Comparison of ENCODE assay signal across 19 cellular contexts in the genomic region with DNA sequence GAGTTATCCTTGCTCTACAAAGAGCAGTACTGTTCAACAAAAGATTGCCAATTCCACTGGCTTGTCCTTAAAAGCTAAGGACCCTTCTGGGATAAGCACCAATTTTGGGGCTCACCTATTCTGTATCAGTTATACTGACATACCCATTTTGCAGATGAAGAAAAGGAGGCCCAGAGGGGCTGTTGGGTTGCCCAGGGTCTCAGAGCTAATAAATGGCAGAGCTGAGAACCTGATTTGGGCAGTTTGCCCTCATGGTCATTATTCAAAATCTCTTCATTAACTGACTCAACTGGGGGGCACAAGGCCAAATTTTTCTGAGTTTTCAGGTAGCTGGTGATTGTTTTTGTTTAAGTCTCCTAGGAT. TPM values are rescaled to one million over a fixed set of nuclear protein-coding genes. Genes with fewer than 3 reads are reported as not detected.
DNase-seq lines count a peak whose midpoint lies in the region; ATAC-seq and TF ChIP-seq lines count a peak whose summit lies in the region.
"Had no signal": no experiment of that assay in that cellular context is flagged by ENCODE, and none has a peak within 500 bp of the region (broad histone marks: within the 10 kb centered on the region; RNA-seq: fewer than 3 reads in every experiment).

No MANE protein-coding gene starts in this region.

- no peaks in the 10 kb centered on the region for H3K9me3 Mint-ChIP-seq in activated CD4-positive, alpha-beta T cell treated with anti-CD3 and anti-CD28 coated beads, Interleukin-2, amount 10 ng/mL, durations not matched to agents 24 days and 14 days
- peaks cover 6% of the 10 kb centered on the region for H3K9me3 Mint-ChIP-seq in activated CD4-positive, alpha-beta T cell treated with anti-CD3 and anti-CD28 coated beads, Interleukin-2, amount 10 ng/mL, durations not matched to agents 7 days and 5 days
- peaks cover 3% of the 10 kb centered on the region for H3K9me3 Mint-ChIP-seq in activated T-helper 1 cell treated with anti-CD3 and anti-CD28 coated beads, Interleukin-12 subunit alpha, Interleukin-12 subunit beta, Interleukin-2, Interleukin-4 antibody, amounts not matched to agents 30 ng/mL and 10 ng/mL and 1 ng/mL, durations not matched to agents 14 hours and 24 hours and 36 hours
- H3K9me3 Mint-ChIP-seq in natural killer cell treated with Interleukin-12 subunit alpha and Interleukin-12 subunit beta and Interleukin-15 and Interleukin-18, amount 100 ng/mL, for 72 hours: no peaks in the 10 kb centered on the region
- H3K9me3 Mint-ChIP-seq: CD8-positive, alpha-beta T cell; dendritic cell treated with granulocyte-macrophage colony-stimulating factor and Interleukin-4, amounts not matched to agents 40 ng/mL and 50 ng/mL, for 4 days had no signal

- H3K56ac ChIP-seq in mesendoderm (ENCODE audit: low read length): no peak overlapping the region

- no peak overlapping the region for H2BK120ac ChIP-seq in mesendoderm (ENCODE audit: low read depth, low read length)

- TF ChIP-seq EP300 in SK-N-SH (IDR thresholded peaks at IDR 0.05; ENCODE audit: borderline replicate concordance in 1 of 2, low read depth in 1 of 2, low read length in 1 of 2): no peak

- no peaks in the 10 kb centered on the region for H3K9me3 ChIP-seq in SK-N-SH
- H3K9me3 ChIP-seq: ascending aorta, gastroesophageal sphincter, prostate gland, tibial artery had no signal

- TF ChIP-seq CTCF in SK-N-SH (IDR thresholded peaks at IDR 0.05): no peak

- no peaks in the 10 kb centered on the region for H3K79me1 ChIP-seq in mesendoderm (ENCODE audit: low read length)

- no peak overlapping the region for H3K4me3 ChIP-seq in SK-N-SH (ENCODE audit: low read depth in 2 of 2, low read length in 1 of 2)
- H3K4me3 ChIP-seq in mesendoderm (ENCODE audit: low read length): no peak overlapping the region
- H3K4me3 ChIP-seq: ascending aorta, gastroesophageal sphincter, prostate gland, tibial artery had no signal

- H3K27ac ChIP-seq in SK-N-SH (ENCODE audit: low read depth in 2 of 2, low read length in 1 of 2): no peak overlapping the region
- H3K27ac ChIP-seq in mesendoderm (ENCODE audit: low read depth, low read length): no peak overlapping the region
- H3K27ac ChIP-seq: ascending aorta, gastroesophageal sphincter, prostate gland, tibial artery had no signal

- H2AK5ac ChIP-seq in mesendoderm (ENCODE audit: low read length): no peak overlapping the region

- H3K4me1 Mint-ChIP-seq in activated CD4-positive, alpha-beta T cell treated with anti-CD3 and anti-CD28 coated beads, Interleukin-2, amount 10 ng/mL, durations not matched to agents 24 days and 14 days: peaks cover 34% of the 10 kb centered on the region
- peaks cover 39% of the 10 kb centered on the region for H3K4me1 Mint-ChIP-seq in activated CD4-positive, alpha-beta T cell treated with anti-CD3 and anti-CD28 coated beads, Interleukin-2, amount 10 ng/mL, durations not matched to agents 7 days and 5 days
- H3K4me1 Mint-ChIP-seq in activated T-helper 1 cell treated with anti-CD3 and anti-CD28 coated beads, Interleukin-12 subunit alpha, Interleukin-12 subunit beta, Interleukin-2, Interleukin-4 antibody, amounts not matched to agents 30 ng/mL and 10 ng/mL and 1 ng/mL, durations not matched to agents 14 hours and 24 hours and 36 hours (ENCODE audit: low read depth): peaks cover 48% of the 10 kb centered on the region
- H3K4me1 Mint-ChIP-seq in natural killer cell treated with Interleukin-12 subunit alpha and Interleukin-12 subunit beta and Interleukin-15 and Interleukin-18, amount 100 ng/mL, for 72 hours (ENCODE audit: low read depth in 2 of 2): peaks cover 23% of the 10 kb centered on the region in 2 donors

- no peaks in the 10 kb centered on the region for H3K9me2 ChIP-seq in SK-N-SH

- H3K27ac Mint-ChIP-seq in activated CD4-positive, alpha-beta T cell treated with anti-CD3 and anti-CD28 coated beads, Interleukin-2, amount 10 ng/mL, durations not matched to agents 24 days and 14 days: peak overlapping the region; percentile 74
- no peak overlapping the region for H3K27ac Mint-ChIP-seq in activated CD4-positive, alpha-beta T cell treated with anti-CD3 and anti-CD28 coated beads, Interleukin-2, amount 10 ng/mL, durations not matched to agents 7 days and 5 days
- H3K27ac Mint-ChIP-seq in activated T-helper 1 cell treated with anti-CD3 and anti-CD28 coated beads, Interleukin-12 subunit alpha, Interleukin-12 subunit beta, Interleukin-2, Interleukin-4 antibody, amounts not matched to agents 30 ng/mL and 10 ng/mL and 1 ng/mL, durations not matched to agents 14 hours and 24 hours and 36 hours: peak overlapping the region; percentile 73
- H3K27ac Mint-ChIP-seq in natural killer cell treated with Interleukin-12 subunit alpha and Interleukin-12 subunit beta and Interleukin-15 and Interleukin-18, amount 100 ng/mL, for 72 hours: peak overlapping the region; percentile 39 to 57
- H3K27ac Mint-ChIP-seq: activated naive CD8-positive, alpha-beta T cell; CD8-positive, alpha-beta T cell; dendritic cell treated with granulocyte-macrophage colony-stimulating factor and Interleukin-4, amounts not matched to agents 40 ng/mL and 50 ng/mL, for 4 days had no signal

- peak; percentile 9 for ATAC-seq in HG03097 (IDR thresholded peaks at IDR 0.05; ENCODE audit: low FRiP score, unreplicated experiment)
- no peak for ATAC-seq in natural killer cell treated with Interleukin-12 subunit alpha and Interleukin-12 subunit beta and Interleukin-15 and Interleukin-18, amount 100 ng/mL, for 72 hours
- ATAC-seq: gastroesophageal sphincter had no signal

- H3K27me3 ChIP-seq in SK-N-SH (ENCODE audit: insufficient read depth) (no peaks in the 10 kb centered on the region), mesendoderm (ENCODE audit: insufficient read depth, low read length, poor library complexity) (no peaks in the 10 kb centered on the region)
- H3K27me3 ChIP-seq: ascending aorta, gastroesophageal sphincter, tibial artery had no signal

- H4K5ac ChIP-seq in mesendoderm (ENCODE audit: low read length): no peak overlapping the region

- H3K9ac ChIP-seq in SK-N-SH (no peak overlapping the region), mesendoderm (ENCODE audit: low read length) (no peak overlapping the region)

- H4K8ac ChIP-seq in mesendoderm (ENCODE audit: low read depth, low read length): no peak overlapping the region

- POLR2A ChIA-PET in activated CD4-positive, alpha-beta T cell treated with anti-CD3 and anti-CD28 coated beads, Interleukin-2, amount 10 ng/mL, durations not matched to agents 7 days and 5 days (lab: Charles Lee): no interaction called here
- POLR2A ChIA-PET in SK-N-SH (lab: Yijun Ruan, JAX): no interaction called here

- peaks cover 14% of the 10 kb centered on the region for H3K27me3 Mint-ChIP-seq in activated CD4-positive, alpha-beta T cell treated with anti-CD3 and anti-CD28 coated beads, Interleukin-2, amount 10 ng/mL, durations not matched to agents 24 days and 14 days
- peaks cover 30% of the 10 kb centered on the region for H3K27me3 Mint-ChIP-seq in activated CD4-positive, alpha-beta T cell treated with anti-CD3 and anti-CD28 coated beads, Interleukin-2, amount 10 ng/mL, durations not matched to agents 7 days and 5 days
- H3K27me3 Mint-ChIP-seq in activated T-helper 1 cell treated with anti-CD3 and anti-CD28 coated beads, Interleukin-12 subunit alpha, Interleukin-12 subunit beta, Interleukin-2, Interleukin-4 antibody, amounts not matched to agents 30 ng/mL and 10 ng/mL and 1 ng/mL, durations not matched to agents 14 hours and 24 hours and 36 hours (ENCODE audit: insufficient read depth): peaks cover 31% of the 10 kb centered on the region
- H3K27me3 Mint-ChIP-seq in natural killer cell treated with Interleukin-12 subunit alpha and Interleukin-12 subunit beta and Interleukin-15 and Interleukin-18, amount 100 ng/mL, for 72 hours: peaks cover 31 to 32% of the 10 kb centered on the region in 2 donors
- H3K27me3 Mint-ChIP-seq: activated naive CD8-positive, alpha-beta T cell had no signal

- no peak overlapping the region for H2BK5ac ChIP-seq in mesendoderm (ENCODE audit: low read length)

- H3K4ac ChIP-seq in mesendoderm (ENCODE audit: low read depth, low read length): no peak overlapping the region

- H3K36me3 ChIP-seq in SK-N-SH (replicated peaks in 1 of 2; ENCODE audit: control insufficient read depth in 1 of 2, insufficient read depth in 2 of 2, low read length in 1 of 2): no peaks in the 10 kb centered on the region
- no peaks in the 10 kb centered on the region for H3K36me3 ChIP-seq in mesendoderm (ENCODE audit: control insufficient read depth, insufficient read depth, low read length)
- H3K36me3 ChIP-seq: prostate gland had no signal

- peak overlapping the region; percentile 12 for H3K4me3 Mint-ChIP-seq in activated CD4-positive, alpha-beta T cell treated with anti-CD3 and anti-CD28 coated beads, Interleukin-2, amount 10 ng/mL, durations not matched to agents 24 days and 14 days
- no peak overlapping the region for H3K4me3 Mint-ChIP-seq in activated CD4-positive, alpha-beta T cell treated with anti-CD3 and anti-CD28 coated beads, Interleukin-2, amount 10 ng/mL, durations not matched to agents 7 days and 5 days
- peak overlapping the region; percentile 17 for H3K4me3 Mint-ChIP-seq in activated T-helper 1 cell treated with anti-CD3 and anti-CD28 coated beads, Interleukin-12 subunit alpha, Interleukin-12 subunit beta, Interleukin-2, Interleukin-4 antibody, amounts not matched to agents 30 ng/mL and 10 ng/mL and 1 ng/mL, durations not matched to agents 14 hours and 24 hours and 36 hours
- peak overlapping the region; percentile 30 for H3K4me3 Mint-ChIP-seq in natural killer cell treated with Interleukin-12 subunit alpha and Interleukin-12 subunit beta and Interleukin-15 and Interleukin-18, amount 100 ng/mL, for 72 hours
- H3K4me3 Mint-ChIP-seq: CD8-positive, alpha-beta T cell; dendritic cell treated with granulocyte-macrophage colony-stimulating factor and Interleukin-4, amounts not matched to agents 40 ng/mL and 50 ng/mL, for 4 days had no signal

- CTCF ChIA-PET in activated CD4-positive, alpha-beta T cell treated with anti-CD3 and anti-CD28 coated beads, Interleukin-2, amount 10 ng/mL, durations not matched to agents 7 days and 5 days (lab: Charles Lee): interaction anchor here (0.6 to 2.4 kb wide), 8 partner anchors 9 to 959 kb away, joined by 3 to 22 read pairs (median 4); partner anchors contain the start of gene NSFL1C
- CTCF ChIA-PET in SK-N-SH (lab: Yijun Ruan, JAX): interaction anchor here (1.1 to 5.5 kb wide), 3 partner anchors 32 to 222 kb away, joined by 3 to 31 read pairs (median 7); partner anchors contain the start of gene NSFL1C

- no peak overlapping the region for H3K18ac ChIP-seq in mesendoderm (ENCODE audit: low read length)

- H2BK15ac ChIP-seq in mesendoderm (replicated peaks; ENCODE audit: low read depth): no peak overlapping the region

- no peak overlapping the region for H3K23ac ChIP-seq in mesendoderm (ENCODE audit: low read length)

- H3K79me2 ChIP-seq in SK-N-SH (ENCODE audit: insufficient read depth) (no peaks in the 10 kb centered on the region), mesendoderm (ENCODE audit: control insufficient read depth, insufficient read depth, low read length) (no peaks in the 10 kb centered on the region)

- H2AFZ ChIP-seq in SK-N-SH (ENCODE audit: low read depth): no peak overlapping the region

- no peaks in the 10 kb centered on the region for H4K20me1 ChIP-seq in SK-N-SH (ENCODE audit: insufficient read depth)

- no peak for TF ChIP-seq RAD21 in SK-N-SH (IDR thresholded peaks at IDR 0.05; ENCODE audit: low read length)

- no peak overlapping the region for H3K4me2 ChIP-seq in SK-N-SH
- no peak overlapping the region for H3K4me2 ChIP-seq in mesendoderm (ENCODE audit: low read length)

- intact Hi-C loops in activated CD4-positive, alpha-beta T cell treated with anti-CD3 and anti-CD28 coated beads, Interleukin-2, amount 10 ng/mL, durations not matched to agents 24 days and 14 days (cut with micrococcal nuclease): loop anchor here (1.0 to 5.0 kb wide), 4 partner anchors 42 to 208 kb away; partner anchors contain the start of genes FKBP1A and RAD21L1
- intact Hi-C loops in activated T-helper 1 cell treated with anti-CD3 and anti-CD28 coated beads, Interleukin-12 subunit alpha, Interleukin-12 subunit beta, Interleukin-2, Interleukin-4 antibody, amounts not matched to agents 30 ng/mL and 10 ng/mL and 1 ng/mL, durations not matched to agents 14 hours and 24 hours and 36 hours (cut with micrococcal nuclease): loop anchor here (1.0 to 5.0 kb wide), 4 partner anchors 32 to 318 kb away; partner anchors contain the start of genes PSMF1 and SNPH

- no peaks in the 10 kb centered on the region for H3F3A ChIP-seq in SK-N-SH (replicated peaks; ENCODE audit: insufficient read depth)

- DNase-seq in activated CD4-positive, alpha-beta T cell treated with anti-CD3 and anti-CD28 coated beads, Interleukin-2, amount 10 ng/mL, durations not matched to agents 24 days and 14 days: no peak
- DNase-seq in activated CD4-positive, alpha-beta T cell treated with anti-CD3 and anti-CD28 coated beads, Interleukin-2, amount 10 ng/mL, durations not matched to agents 7 days and 5 days: no peak
- no peak for DNase-seq in activated T-helper 1 cell treated with anti-CD3 and anti-CD28 coated beads, Interleukin-12 subunit alpha, Interleukin-12 subunit beta, Interleukin-2, Interleukin-4 antibody, amounts not matched to agents 30 ng/mL and 10 ng/mL and 1 ng/mL, durations not matched to agents 14 hours and 24 hours and 36 hours (ENCODE audit: low spot score)
- no peak for DNase-seq in natural killer cell treated with Interleukin-12 subunit alpha and Interleukin-12 subunit beta and Interleukin-15 and Interleukin-18, amount 100 ng/mL, for 72 hours (ENCODE audit: low spot score)
- no peak for DNase-seq in NCI-H748 treated with DMSO at 0.1 percent for 48 hours (lab: John Stamatoyannopoulos, UW)
- no peak for DNase-seq in SK-N-SH
- DNase-seq in mesendoderm: no peak
- DNase-seq: 8988T, NCI-H1436 treated with DMSO at 0.1 percent for 48 hours had no signal

- no peaks in the 10 kb centered on the region for H3K4me1 ChIP-seq in SK-N-SH (ENCODE audit: control insufficient read depth in 1 of 2, insufficient read depth in 2 of 2, low read depth in 1 of 2, low read length in 1 of 2)
- H3K4me1 ChIP-seq in mesendoderm (ENCODE audit: control insufficient read depth, low read depth, low read length): no peaks in the 10 kb centered on the region
- H3K4me1 ChIP-seq: ascending aorta, gastroesophageal sphincter, prostate gland, tibial artery had no signal

- peaks cover 12% of the 10 kb centered on the region for H3K36me3 Mint-ChIP-seq in activated CD4-positive, alpha-beta T cell treated with anti-CD3 and anti-CD28 coated beads, Interleukin-2, amount 10 ng/mL, durations not matched to agents 24 days and 14 days (ENCODE audit: low read depth)
- H3K36me3 Mint-ChIP-seq in activated CD4-positive, alpha-beta T cell treated with anti-CD3 and anti-CD28 coated beads, Interleukin-2, amount 10 ng/mL, durations not matched to agents 7 days and 5 days (ENCODE audit: low read depth): peaks cover 5% of the 10 kb centered on the region
- peaks cover 15% of the 10 kb centered on the region for H3K36me3 Mint-ChIP-seq in activated T-helper 1 cell treated with anti-CD3 and anti-CD28 coated beads, Interleukin-12 subunit alpha, Interleukin-12 subunit beta, Interleukin-2, Interleukin-4 antibody, amounts not matched to agents 30 ng/mL and 10 ng/mL and 1 ng/mL, durations not matched to agents 14 hours and 24 hours and 36 hours (ENCODE audit: low read depth)
- peaks cover 6% of the 10 kb centered on the region for H3K36me3 Mint-ChIP-seq in natural killer cell treated with Interleukin-12 subunit alpha and Interleukin-12 subunit beta and Interleukin-15 and Interleukin-18, amount 100 ng/mL, for 72 hours

RNA-seq across cellular contexts. Expression of gene NSFL1C, which starts 31.3 kb away (rescaled TPM):
- 101 and 109 TPM in 2 replicates for total RNA-seq in activated CD4-positive, alpha-beta T cell treated with anti-CD3 and anti-CD28 coated beads, Interleukin-2, amount 10 ng/mL, durations not matched to agents 24 days and 14 days
- 10 to 100 TPM; 56.5 to 64.8 TPM for total RNA-seq in activated CD4-positive, alpha-beta T cell treated with anti-CD3 and anti-CD28 coated beads, Interleukin-2, amount 10 ng/mL, durations not matched to agents 7 days and 5 days
- 108 and 111 TPM in 2 replicates for total RNA-seq in activated T-helper 1 cell treated with anti-CD3 and anti-CD28 coated beads, Interleukin-12 subunit alpha, Interleukin-12 subunit beta, Interleukin-2, Interleukin-4 antibody, amounts not matched to agents 30 ng/mL and 10 ng/mL and 1 ng/mL, durations not matched to agents 14 hours and 24 hours and 36 hours
- total RNA-seq in natural killer cell treated with Interleukin-12 subunit alpha and Interleukin-12 subunit beta and Interleukin-15 and Interleukin-18, amount 100 ng/mL, for 72 hours: 10 to 100 TPM; 73.6 to 99.9 TPM
- polyA plus RNA-seq in SK-N-SH (2012; rRNA removed): 30.6 and 45.9 TPM in 2 replicates
- 47.4 and 48.2 TPM in 2 replicates for polyA plus RNA-seq in SK-N-SH (2012; cell fraction: cytosol; rRNA removed)
- polyA plus RNA-seq in SK-N-SH (2012; cell fraction: nucleus; rRNA removed): 54.6 and 60.7 TPM in 2 replicates
- 67.6 TPM for polyA plus RNA-seq in mesendoderm (2013, experiment 1 of 2)
- polyA plus RNA-seq in mesendoderm (2013, experiment 2 of 2): 66.4 TPM

RNA-seq across cellular contexts. Expression of gene FKBP1A, which starts 42.5 kb away (rescaled TPM):
- 291 and 292 TPM in 2 replicates for total RNA-seq in activated CD4-positive, alpha-beta T cell treated with anti-CD3 and anti-CD28 coated beads, Interleukin-2, amount 10 ng/mL, durations not matched to agents 24 days and 14 days
- total RNA-seq in activated CD4-positive, alpha-beta T cell treated with anti-CD3 and anti-CD28 coated beads, Interleukin-2, amount 10 ng/mL, durations not matched to agents 7 days and 5 days: 100 to 1,000 TPM; 207 to 238 TPM
- 295 and 297 TPM in 2 replicates for total RNA-seq in activated T-helper 1 cell treated with anti-CD3 and anti-CD28 coated beads, Interleukin-12 subunit alpha, Interleukin-12 subunit beta, Interleukin-2, Interleukin-4 antibody, amounts not matched to agents 30 ng/mL and 10 ng/mL and 1 ng/mL, durations not matched to agents 14 hours and 24 hours and 36 hours
- total RNA-seq in natural killer cell treated with Interleukin-12 subunit alpha and Interleukin-12 subunit beta and Interleukin-15 and Interleukin-18, amount 100 ng/mL, for 72 hours: 100 to 1,000 TPM; 167 to 229 TPM
- 362 and 453 TPM in 2 replicates for polyA plus RNA-seq in SK-N-SH (2012; rRNA removed)
- 418 and 470 TPM in 2 replicates for polyA plus RNA-seq in SK-N-SH (2012; cell fraction: cytosol; rRNA removed)
- polyA plus RNA-seq in SK-N-SH (2012; cell fraction: nucleus; rRNA removed): 119 and 151 TPM in 2 replicates
- 234 TPM for polyA plus RNA-seq in mesendoderm (2013, experiment 1 of 2)
- polyA plus RNA-seq in mesendoderm (2013, experiment 2 of 2): 233 TPM

RNA-seq across cellular contexts. Expression of gene SIRPB2, which starts 55.9 kb away (rescaled TPM):
- total RNA-seq in activated CD4-positive, alpha-beta T cell treated with anti-CD3 and anti-CD28 coated beads, Interleukin-2, amount 10 ng/mL, durations not matched to agents 24 days and 14 days: not detected in 2 replicates
- total RNA-seq in activated CD4-positive, alpha-beta T cell treated with anti-CD3 and anti-CD28 coated beads, Interleukin-2, amount 10 ng/mL, durations not matched to agents 7 days and 5 days: not detected
- total RNA-seq in activated T-helper 1 cell treated with anti-CD3 and anti-CD28 coated beads, Interleukin-12 subunit alpha, Interleukin-12 subunit beta, Interleukin-2, Interleukin-4 antibody, amounts not matched to agents 30 ng/mL and 10 ng/mL and 1 ng/mL, durations not matched to agents 14 hours and 24 hours and 36 hours: not detected in 2 replicates
- total RNA-seq in natural killer cell treated with Interleukin-12 subunit alpha and Interleukin-12 subunit beta and Interleukin-15 and Interleukin-18, amount 100 ng/mL, for 72 hours: not detected
- polyA plus RNA-seq in SK-N-SH (2012; rRNA removed): not detected in 2 replicates
- polyA plus RNA-seq in SK-N-SH (2012; cell fraction: cytosol; rRNA removed): not detected in 2 replicates
- not detected in 2 replicates for polyA plus RNA-seq in SK-N-SH (2012; cell fraction: nucleus; rRNA removed)
- 0.52 TPM for polyA plus RNA-seq in mesendoderm (2013, experiment 1 of 2)
- 0.49 TPM for polyA plus RNA-seq in mesendoderm (2013, experiment 2 of 2)
- total RNA-seq: activated T-helper 2 cell treated with anti-CD3 and anti-CD28 coated beads, Interferon-gamma antibody, Interleukin-2, Interleukin-4, amounts not matched to agents 10 μg/mL and 5 μg/mL and 100 μg/mL, durations not matched to agents 14 hours and 24 hours and 36 hours; CD8-positive, alpha-beta T cell; HT-29 had no signal
